In the genomic region with DNA sequence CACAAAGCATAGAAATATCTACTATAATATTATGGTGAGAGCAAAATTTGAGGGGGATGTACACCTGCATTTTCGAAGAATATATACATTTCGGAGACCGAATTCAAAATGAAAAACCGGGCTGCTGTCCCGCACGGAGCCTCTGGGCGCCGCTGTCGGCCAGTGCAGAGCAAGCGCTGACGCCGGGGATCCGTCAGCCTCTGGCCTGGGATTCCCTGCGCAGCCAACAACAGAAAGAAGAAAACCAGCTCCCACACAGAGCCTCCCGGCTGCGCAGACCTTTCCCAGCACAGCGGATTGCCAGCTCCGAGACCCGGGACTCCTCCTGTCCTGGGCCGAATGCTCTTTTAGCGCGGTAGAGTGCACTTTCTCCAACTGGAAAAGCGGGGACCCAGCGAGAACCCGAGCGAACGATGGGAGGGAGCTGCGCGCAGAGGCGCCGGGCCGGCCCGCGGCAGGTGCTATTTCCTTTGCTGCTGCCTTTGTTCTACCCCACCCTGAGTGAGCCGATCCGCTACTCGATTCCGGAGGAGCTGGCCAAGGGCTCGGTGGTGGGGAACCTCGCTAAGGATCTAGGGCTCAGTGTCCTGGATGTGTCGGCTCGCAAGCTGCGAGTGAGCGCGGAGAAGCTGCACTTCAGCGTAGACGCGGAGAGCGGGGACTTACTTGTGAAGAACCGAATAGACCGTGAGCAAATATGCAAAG, we compare ENCODE assay signal across 8 cellular contexts. TPM values are rescaled to one million over a fixed set of nuclear protein-coding genes. Genes with fewer than 3 reads are reported as not detected.
DNase-seq lines count a peak whose midpoint lies in the region; ATAC-seq and TF ChIP-seq lines count a peak whose summit lies in the region.
"Not testable (repeated sequence)": the region's sequence is repeated elsewhere in the genome, so short reads cannot be mapped to it uniquely, and the experiment has no call there.

PCDHGB6 (plus strand) TSS at position 232 of the 705 bp plus-strand sequence; CDS start at position 414, 182 bp downstream.

- CTCF ChIA-PET in BJ (lab: Yijun Ruan, JAX): interaction anchor here (0.6 to 2.1 kb wide), 13 partner anchors 9 to 161 kb away, joined by 3 to 11 read pairs (median 4); partner anchors contain the start of genes PCDHGA11, PCDHGA2, PCDHGA6 and PCDHGB3
- CTCF ChIA-PET in activated CD8-positive, alpha-beta T cell treated with anti-CD3 and anti-CD28 coated beads for 36 hours (lab: Charles Lee): interaction anchor here (0.6 to 4.3 kb wide), 15 partner anchors 10 to 177 kb away, joined by 3 to 20 read pairs (median 4); partner anchors contain the start of genes PCDHGA11, PCDHGB3, PCDHGB5 and PCDHGB7

- peak; percentile 61 for TF ChIP-seq CTCF in BJ (IDR thresholded peaks at IDR 0.05; ENCODE audit: insufficient read depth, low read depth, low read length)
- peak; percentile 55 for TF ChIP-seq CTCF in activated CD8-positive, alpha-beta T cell treated with anti-CD3 and anti-CD28 coated beads for 36 hours (IDR thresholded peaks at IDR 0.05)

- not testable (repeated sequence) for H3K27ac Mint-ChIP-seq in activated CD8-positive, alpha-beta T cell treated with anti-CD3 and anti-CD28 coated beads for 36 hours
- peak within 1 kb of the TSS; percentile 46 for H3K27ac Mint-ChIP-seq in central memory CD8-positive, alpha-beta T cell (ENCODE audit: low read depth)

- not testable (repeated sequence) for H3K4me1 Mint-ChIP-seq in activated CD8-positive, alpha-beta T cell treated with anti-CD3 and anti-CD28 coated beads for 36 hours (ENCODE audit: low read depth); central memory CD8-positive, alpha-beta T cell

- H3K4me3 ChIP-seq in BJ (ENCODE audit: low read depth, low read length) (peak within 1 kb of the TSS; percentile 26), HUES64 (ENCODE audit: low read length) (peak within 1 kb of the TSS; percentile 69), muscle layer of duodenum (ENCODE audit: low read depth in 1 of 2, low read length in 2 of 2) (peak within 1 kb of the TSS; percentile 1 to 70)

- ATAC-seq in GM19438 (IDR thresholded peaks at IDR 0.05; ENCODE audit: low read depth, unreplicated experiment) (peak; percentile 76), left cardiac atrium (peak; percentile 86 to 88)
- ATAC-seq in activated CD8-positive, alpha-beta T cell treated with anti-CD3 and anti-CD28 coated beads for 36 hours: peak; percentile 82
- not testable (repeated sequence) for ATAC-seq in central memory CD8-positive, alpha-beta T cell (replicated peaks; ENCODE audit: extremely low read depth, poor library complexity, severe bottlenecking)

- not testable (repeated sequence) for H3K36me3 ChIP-seq in BJ (ENCODE audit: control insufficient read depth, insufficient read depth, low read length); HUES64 (ENCODE audit: insufficient read depth, low read length)
- peaks cover 0 to 13% of the 10 kb centered on the region in 2 donors for H3K36me3 ChIP-seq in muscle layer of duodenum (ENCODE audit: control insufficient read depth in 1 of 2, insufficient read depth in 2 of 2, low read length in 2 of 2)

- intact Hi-C loops in activated CD8-positive, alpha-beta T cell treated with anti-CD3 and anti-CD28 coated beads for 36 hours (cut with micrococcal nuclease): not testable (repeated sequence)
- intact Hi-C loops in left cardiac atrium (cut with DNase I): loop anchor here in 1 of 2 donors (10.0 kb wide), 1 partner anchor 53 kb away; the partner anchor contains the start of genes PCDHGA4, PCDHGB1 and PCDHGB2

- peak within 1 kb of the TSS; percentile 71 for H3K9ac ChIP-seq in HUES64 (ENCODE audit: low read depth, low read length)

- H3K36me3 Mint-ChIP-seq in activated CD8-positive, alpha-beta T cell treated with anti-CD3 and anti-CD28 coated beads for 36 hours (ENCODE audit: low read depth): peaks cover 15% of the 10 kb centered on the region
- not testable (repeated sequence) for H3K36me3 Mint-ChIP-seq in central memory CD8-positive, alpha-beta T cell (ENCODE audit: insufficient read depth)

- POLR2A ChIA-PET in BJ (lab: Charles Lee): not testable (repeated sequence)
- POLR2A ChIA-PET in activated CD8-positive, alpha-beta T cell treated with anti-CD3 and anti-CD28 coated beads for 36 hours (lab: Charles Lee): interaction anchor here (0.7 kb wide), 1 partner anchor 293 kb away, joined by 3 read pairs; no protein-coding TSS in a partner anchor

- not testable (repeated sequence) for H3K4me1 ChIP-seq in HUES64 (ENCODE audit: insufficient read depth, low read length); muscle layer of duodenum (ENCODE audit: control insufficient read depth in 1 of 2, insufficient read depth in 2 of 2, low read length in 2 of 2)

- WGBS in HUES64: 66% methylated on average over 49 of the region's 51 CpGs

- peak within 1 kb of the TSS; percentile 37 for H3K4me3 Mint-ChIP-seq in activated CD8-positive, alpha-beta T cell treated with anti-CD3 and anti-CD28 coated beads for 36 hours
- peak within 1 kb of the TSS; percentile 32 for H3K4me3 Mint-ChIP-seq in central memory CD8-positive, alpha-beta T cell

- H3K9me3 Mint-ChIP-seq in activated CD8-positive, alpha-beta T cell treated with anti-CD3 and anti-CD28 coated beads for 36 hours: peaks cover 25% of the 10 kb centered on the region
- not testable (repeated sequence) for H3K9me3 Mint-ChIP-seq in central memory CD8-positive, alpha-beta T cell

- DNase-seq in BJ (ENCODE audit: low read depth); central memory CD8-positive, alpha-beta T cell (ENCODE audit: low spot score in 2 of 2): not testable (repeated sequence)
- peak; percentile 52 for DNase-seq in activated CD8-positive, alpha-beta T cell treated with anti-CD3 and anti-CD28 coated beads for 36 hours
- DNase-seq in left cardiac atrium: peak; percentile 58
- DNase-seq in stimulated activated CD4-positive, alpha-beta T cell treated with anti-CD3 and anti-CD28 coated beads, Interleukin-1b, Interleukin-23, amount 100 ng/mL, for 48 hours: peak; percentile 36

- H3K27me3 ChIP-seq in BJ (ENCODE audit: control insufficient read depth, insufficient read depth, low read length); HUES64 (ENCODE audit: insufficient read depth, low read length); muscle layer of duodenum (ENCODE audit: low read depth, low read length): not testable (repeated sequence)

- H3K9me3 ChIP-seq in HUES64 (ENCODE audit: insufficient read depth, low read depth, low read length) (peaks cover 10% of the 10 kb centered on the region; the same call in 1 of the 2 replicates), muscle layer of duodenum (ENCODE audit: control insufficient read depth in 1 of 2, low read length in 2 of 2) (peaks cover 59 to 79% of the 10 kb centered on the region in 2 donors)

- H3K27ac ChIP-seq in HUES64 (ENCODE audit: low read depth, low read length); muscle layer of duodenum (ENCODE audit: low read length): not testable (repeated sequence)

- peaks cover 72% of the 10 kb centered on the region for H3K27me3 Mint-ChIP-seq in activated CD8-positive, alpha-beta T cell treated with anti-CD3 and anti-CD28 coated beads for 36 hours
- peaks cover 85% of the 10 kb centered on the region for H3K27me3 Mint-ChIP-seq in central memory CD8-positive, alpha-beta T cell

RNA-seq across cellular contexts. Expression of gene PCDHGB6, which starts in this region (rescaled TPM):
- polyA plus RNA-seq in BJ (2011; rRNA removed): 1.5 and 1.7 TPM in 2 replicates
- polyA minus RNA-seq in BJ (2011; rRNA and poly(A)+ RNA removed): 4.8 and 5.8 TPM in 2 replicates
- 11.1 TPM for polyA plus RNA-seq in HUES64 (2013, experiment 1 of 2)
- 16.9 TPM for polyA plus RNA-seq in HUES64 (2013, experiment 2 of 2)
- under 1 TPM in 1 of 2 experiments, not detected in 1; 0.09 TPM for total RNA-seq in activated CD8-positive, alpha-beta T cell treated with anti-CD3 and anti-CD28 coated beads for 36 hours
- 1 to 10 TPM; 4.9 to 5.2 TPM for total RNA-seq in left cardiac atrium

Comparison
In these comparisons a context has a peak if more than half of its experiments do, and no peak if none do; other contexts are left out.
1. RNA of gene PCDHGB6 (total RNA-seq): 4.9 to 5.2 TPM in left cardiac atrium; 0.09 TPM in activated CD8-positive, alpha-beta T cell treated with anti-CD3 and anti-CD28 coated beads for 36 hours; every median in the first group is over 4 times any median in the second.
2. Peak in DNase-seq and ATAC-seq in activated CD8-positive, alpha-beta T cell treated with anti-CD3 and anti-CD28 coated beads for 36 hours; RNA of the gene not detected or under 1 TPM.
3. Peak in every context shown above with its lines, with median percentiles within 50 percentile points of each other: H3K4me3 ChIP-seq.